Comparison of ENCODE assay signal across 7 cellular contexts in genomic region chr12:121697093-121697698, GRCh38. TPM values are rescaled to one million over a fixed set of nuclear protein-coding genes. Genes with fewer than 3 reads are reported as not detected.
A peak's percentile ranks its signal among the peaks of the same experiment; 100 is the strongest.
DNase-seq lines count a peak whose midpoint lies in the region; ATAC-seq, FAIRE-seq and TF ChIP-seq lines count a peak whose summit lies in the region.

No MANE protein-coding gene starts in this region.

- peak; percentile 51 to 87 (median 80) for TF ChIP-seq CTCF in Peyer's patch (IDR thresholded peaks at IDR 0.05)
- TF ChIP-seq CTCF in neural cell (IDR thresholded peaks at IDR 0.05; ENCODE audit: poor library complexity, severe bottlenecking), result peak; percentile 79

- peak overlapping the region; percentile 57 for H2AFZ ChIP-seq in neural cell (ENCODE audit: low read depth, low read length)

- TF ChIP-seq RAD21 in neural cell (conservative IDR thresholded peaks at IDR 0.05), result peak; percentile 80

- no peaks in the 10 kb centered on the region for H3K9me3 ChIP-seq in Peyer's patch
- no peaks in the 10 kb centered on the region for H3K9me3 ChIP-seq in neural cell (ENCODE audit: low read length)

- H3K9me3 Mint-ChIP-seq in stimulated activated memory B cell treated with anti-CD40 and anti-IgM and Interleukin-4, amounts not matched to agents 10 μg/mL and 1 μg/mL and 100 μg/mL, for 72 hours, result no peaks in the 10 kb centered on the region

- no peak overlapping the region for H3K4me3 ChIP-seq in Peyer's patch
- no peak overlapping the region for H3K4me3 ChIP-seq in neural cell (ENCODE audit: low read length)

- no peak overlapping the region for H3K9ac ChIP-seq in neural cell (ENCODE audit: low read length)

- no peak for TF ChIP-seq EP300 in neural cell (conservative IDR thresholded peaks at IDR 0.05; ENCODE audit: poor library complexity, severe bottlenecking)

- H3K36me3 ChIP-seq in Peyer's patch, result no peaks in the 10 kb centered on the region
- no peaks in the 10 kb centered on the region for H3K36me3 ChIP-seq in neural cell (ENCODE audit: insufficient read depth, low read length)

- peak; percentile 85 for FAIRE-seq in endometrium (lab: Jason Lieb, UNC)

- DNase-seq in EL (peak; percentile 47), LHCN-M2 (ENCODE audit: low read depth) (peak; percentile 46), Peyer's patch (no peak), OCI-M2 (lab: John Stamatoyannopoulos, UW; ENCODE audit: unreplicated experiment) (no peak)

- H3K9me2 ChIP-seq in neural cell (ENCODE audit: insufficient read depth, low read length), result no peaks in the 10 kb centered on the region

- no peaks in the 10 kb centered on the region for H3K4me1 ChIP-seq in Peyer's patch

- H3K4me1 Mint-ChIP-seq in stimulated activated memory B cell treated with anti-CD40 and anti-IgM and Interleukin-4, amounts not matched to agents 10 μg/mL and 1 μg/mL and 100 μg/mL, for 72 hours, result no peaks in the 10 kb centered on the region

- H3K4me2 ChIP-seq in neural cell (ENCODE audit: low read length), result no peak overlapping the region

- no peaks in the 10 kb centered on the region for H3K27me3 Mint-ChIP-seq in stimulated activated memory B cell treated with anti-CD40 and anti-IgM and Interleukin-4, amounts not matched to agents 10 μg/mL and 1 μg/mL and 100 μg/mL, for 72 hours

- no peak for ATAC-seq in stimulated activated memory B cell treated with anti-CD40 and anti-IgM and Interleukin-4, amounts not matched to agents 10 μg/mL and 1 μg/mL and 100 μg/mL, for 72 hours

- no peak overlapping the region for H3K27ac Mint-ChIP-seq in stimulated activated memory B cell treated with anti-CD40 and anti-IgM and Interleukin-4, amounts not matched to agents 10 μg/mL and 1 μg/mL and 100 μg/mL, for 72 hours

- no peaks in the 10 kb centered on the region for H4K20me1 ChIP-seq in neural cell (ENCODE audit: insufficient read depth)

- H3K27me3 ChIP-seq in Peyer's patch, result no peaks in the 10 kb centered on the region
- no peaks in the 10 kb centered on the region for H3K27me3 ChIP-seq in neural cell (ENCODE audit: insufficient read depth, low read depth, low read length)

- H3K36me3 Mint-ChIP-seq in stimulated activated memory B cell treated with anti-CD40 and anti-IgM and Interleukin-4, amounts not matched to agents 10 μg/mL and 1 μg/mL and 100 μg/mL, for 72 hours, result no peaks in the 10 kb centered on the region

- H3K27ac ChIP-seq in Peyer's patch, result no peak overlapping the region
- H3K27ac ChIP-seq in neural cell (ENCODE audit: low read length), result peak overlapping the region; percentile 6

- no peaks in the 10 kb centered on the region for H3K79me2 ChIP-seq in neural cell (replicated peaks; ENCODE audit: insufficient read depth, low read length)

- no peaks in the 10 kb centered on the region for H3F3A ChIP-seq in neural cell (ENCODE audit: insufficient read depth, low read length, poor library complexity, severe bottlenecking)

- H3K4me3 Mint-ChIP-seq in stimulated activated memory B cell treated with anti-CD40 and anti-IgM and Interleukin-4, amounts not matched to agents 10 μg/mL and 1 μg/mL and 100 μg/mL, for 72 hours, result no peak overlapping the region

- no peak for TF ChIP-seq POLR2A in Peyer's patch (IDR thresholded peaks at IDR 0.05)

TF ChIP-seq in neural cell, 6 proteins besides CTCF, POLR2A, EP300 and RAD21:
- TF ChIP-seq EZH2 (IDR thresholded peaks at IDR 0.05; ENCODE audit: borderline replicate concordance, insufficient read depth, low read length, poor library complexity, severe bottlenecking) (no peak), SMC3 (conservative IDR thresholded peaks at IDR 0.05; ENCODE audit: poor library complexity) (peak; percentile 79)

RNA-seq across cellular contexts. Expression of gene TMEM120B, which starts 15.4 kb away (rescaled TPM):
- total RNA-seq in LHCN-M2 (2014; rRNA removed), result 13.0 and 13.6 TPM in 2 replicates
- polyA plus RNA-seq in LHCN-M2 (2012), result 8.6 TPM
- total RNA-seq in Peyer's patch, result 1 to 10 TPM; 3.7 to 8.6 (median 5.2) TPM
- polyA plus RNA-seq in neural cell, result 9.5 and 9.8 TPM in 2 replicates
- polyA minus RNA-seq in neural cell, result 8.5 TPM in 2 replicates

RNA-seq across cellular contexts. Expression of gene MORN3, which starts 27.7 kb away (rescaled TPM):
- total RNA-seq in LHCN-M2 (2014; rRNA removed), result 0.06 TPM in 1 of 2 replicates, not detected in the other
- polyA plus RNA-seq in LHCN-M2 (2012), result 0.29 TPM
- total RNA-seq in Peyer's patch, result not detected
- polyA plus RNA-seq in neural cell, result 1.1 and 3.4 TPM in 2 replicates
- polyA minus RNA-seq in neural cell, result 0.49 and 0.58 TPM in 2 replicates

Comparison
In these comparisons a context has a peak if more than half of its experiments do, and no peak if none do; other contexts are left out.
1. DNase-seq: peak in EL (single experiment) and LHCN-M2 (single experiment); none in Peyer's patch (0 of 3) and OCI-M2 (single experiment).